In the genomic region with DNA sequence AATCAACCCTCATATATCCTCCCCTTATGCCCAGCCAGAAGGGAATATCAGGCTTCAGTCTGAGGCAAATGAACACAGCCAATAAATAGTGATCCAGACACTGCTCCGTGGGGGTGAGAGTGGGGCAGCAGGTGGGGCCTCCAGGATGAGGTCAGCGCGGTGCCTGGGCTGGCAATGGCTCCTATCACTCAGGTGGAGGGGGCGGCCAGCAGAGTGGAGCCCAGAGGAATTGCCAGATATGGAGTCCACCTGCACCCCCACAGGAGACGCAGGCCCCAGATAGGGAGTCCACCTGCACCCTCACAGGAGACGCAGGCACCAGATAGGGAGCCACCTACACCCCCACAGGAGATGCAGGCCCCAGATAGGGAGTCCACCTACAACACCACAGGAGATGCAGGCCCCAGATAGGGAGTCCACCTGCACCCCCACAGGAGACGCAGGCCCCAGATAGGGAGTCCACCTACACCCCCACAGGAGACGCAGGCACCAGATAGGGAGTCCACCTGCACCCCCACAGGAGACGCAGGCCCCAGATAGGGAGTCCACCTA, we compare ENCODE assay signal across 9 cellular contexts.
"Had no signal": no experiment of that assay in that cellular context is flagged by ENCODE, and none has a peak within 500 bp of the region (broad histone marks: within the 10 kb centered on the region; RNA-seq: fewer than 3 reads in every experiment).

No MANE protein-coding gene starts in this region.

- H3K36me3 ChIP-seq: ascending aorta, ovary, WERI-Rb-1 had no signal

- ATAC-seq: activated CD4-positive, alpha-beta T cell treated with anti-CD3 and anti-CD28 coated beads for 36 hours; esophagus mucosa had no signal

- DNase-seq: activated CD4-positive, alpha-beta memory T cell treated with anti-CD3 and anti-CD28 coated beads, Interleukin-2, amount 10 ng/mL, durations not matched to agents 7 days and 5 days; activated CD4-positive, alpha-beta T cell treated with anti-CD3 and anti-CD28 coated beads for 36 hours; activated naive CD4-positive, alpha-beta T cell; hippocampal formation; ovary; trophoblast cell; WERI-Rb-1 had no signal

- H3K4me3 ChIP-seq: ascending aorta, ovary had no signal

- H3K27me3 ChIP-seq: ascending aorta, ovary had no signal

- H3K27ac ChIP-seq: ascending aorta, ovary, WERI-Rb-1 had no signal

- H3K4me1 ChIP-seq: ascending aorta had no signal

- H3K9me3 ChIP-seq: ascending aorta, ovary had no signal
